ENCODE assay signal across 8 cellular contexts in the genomic region with DNA sequence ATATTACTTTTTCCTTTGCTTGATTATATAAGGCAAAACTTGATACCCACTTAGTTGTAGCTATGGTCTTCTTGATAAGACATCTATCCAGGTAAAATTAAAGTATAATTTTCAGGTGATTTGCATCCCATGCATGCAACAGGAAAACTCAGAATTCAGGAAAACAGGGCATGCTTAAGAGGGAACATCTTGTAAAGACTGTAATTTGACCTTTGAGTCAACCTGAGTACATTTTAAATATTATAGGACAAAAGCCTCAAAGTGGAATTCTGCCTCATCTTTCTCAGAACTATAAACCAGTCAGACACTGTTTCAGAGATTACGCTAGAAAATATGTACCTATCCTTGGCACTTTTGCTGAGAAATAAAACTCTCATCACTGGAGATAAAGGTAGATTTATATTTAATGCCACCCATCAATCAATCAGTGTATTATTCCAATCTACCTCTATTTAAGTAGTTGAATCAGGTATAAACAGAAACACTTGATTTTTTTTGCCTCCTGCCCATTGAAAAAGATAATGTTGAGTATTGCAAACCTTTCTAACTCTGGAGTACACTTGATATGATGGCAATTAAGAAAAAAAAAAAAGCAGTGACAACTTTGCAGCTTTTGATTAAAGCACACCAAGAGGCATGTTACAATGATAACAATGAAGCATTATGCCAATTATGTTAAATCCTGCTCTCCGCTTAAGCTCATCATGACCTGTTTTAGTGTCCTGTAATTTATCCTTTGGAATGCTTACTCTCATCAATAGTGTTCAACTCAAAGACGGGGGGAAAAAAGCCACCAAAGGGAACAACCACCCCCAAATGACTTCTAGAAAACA. TPM values are rescaled to one million over a fixed set of nuclear protein-coding genes. Genes with fewer than 3 reads are reported as not detected.
DNase-seq lines count a peak whose midpoint lies in the region; ATAC-seq and TF ChIP-seq lines count a peak whose summit lies in the region.

No MANE protein-coding gene starts in this region.

- H3K4me3 ChIP-seq in BLaER1 (peak overlapping the region; percentile 82), KMS-11 (IDR thresholded peaks at IDR 0.05; ENCODE audit: insufficient read depth, low read depth, low read length) (no peak overlapping the region), choroid plexus epithelial cell (ENCODE audit: low read depth, low read length) (peak overlapping the region; percentile 92)

- no peaks in the 10 kb centered on the region for H3K9me3 Mint-ChIP-seq in natural killer cell treated with Interleukin-12 subunit alpha and Interleukin-12 subunit beta and Interleukin-15 and Interleukin-18, amount 100 ng/mL, for 72 hours

- H3K4me2 ChIP-seq in BLaER1: peak overlapping the region; percentile 85
- peak overlapping the region; percentile 72 for H3K4me2 ChIP-seq in KMS-11

- no peak for TF ChIP-seq CTCF in KMS-11 (conservative IDR thresholded peaks at IDR 0.05; ENCODE audit: low read depth, low read length)
- no peak for TF ChIP-seq CTCF in choroid plexus epithelial cell (conservative IDR thresholded peaks at IDR 0.05; ENCODE audit: low read depth, low read length)

- peaks cover 7% of the 10 kb centered on the region for H3K36me3 Mint-ChIP-seq in natural killer cell treated with Interleukin-12 subunit alpha and Interleukin-12 subunit beta and Interleukin-15 and Interleukin-18, amount 100 ng/mL, for 72 hours

- H3K27me3 Mint-ChIP-seq in natural killer cell treated with Interleukin-12 subunit alpha and Interleukin-12 subunit beta and Interleukin-15 and Interleukin-18, amount 100 ng/mL, for 72 hours: peaks cover 0 to 2% of the 10 kb centered on the region in 2 donors

- no peak overlapping the region for H2AFZ ChIP-seq in KMS-11 (ENCODE audit: low read depth)

- H3K4me1 Mint-ChIP-seq in natural killer cell treated with Interleukin-12 subunit alpha and Interleukin-12 subunit beta and Interleukin-15 and Interleukin-18, amount 100 ng/mL, for 72 hours (ENCODE audit: low read depth in 2 of 2): peaks cover 38 to 42% of the 10 kb centered on the region in 2 donors

- ATAC-seq in natural killer cell treated with Interleukin-12 subunit alpha and Interleukin-12 subunit beta and Interleukin-15 and Interleukin-18, amount 100 ng/mL, for 72 hours: no peak
- ATAC-seq in HG03460 (IDR thresholded peaks at IDR 0.05; ENCODE audit: unreplicated experiment) (no peak), HG02840 (IDR thresholded peaks at IDR 0.05; ENCODE audit: low FRiP score, unreplicated experiment) (no peak)

- peaks cover 37% of the 10 kb centered on the region for H3K79me2 ChIP-seq in KMS-11 (ENCODE audit: insufficient read depth, low read depth)

- H3K27me3 ChIP-seq in BLaER1 (no peaks in the 10 kb centered on the region), KMS-11 (ENCODE audit: insufficient read depth, low read depth) (no peaks in the 10 kb centered on the region)

- peaks cover 7% of the 10 kb centered on the region; the same call in 1 of the 2 replicates for H3K36me3 ChIP-seq in BLaER1
- H3K36me3 ChIP-seq in KMS-11 (ENCODE audit: insufficient read depth): no peaks in the 10 kb centered on the region

- no peaks in the 10 kb centered on the region for H3K9me3 ChIP-seq in BLaER1

- DNase-seq in choroid plexus epithelial cell (ENCODE audit: low read depth) (peak; percentile 56), SKM-1 (lab: John Stamatoyannopoulos, UW; ENCODE audit: unreplicated experiment) (no peak), NCI-H774 (lab: John Stamatoyannopoulos, UW) (no peak)
- no peak for DNase-seq in natural killer cell treated with Interleukin-12 subunit alpha and Interleukin-12 subunit beta and Interleukin-15 and Interleukin-18, amount 100 ng/mL, for 72 hours (ENCODE audit: low spot score)

- H4K20me1 ChIP-seq in BLaER1: peaks cover 34% of the 10 kb centered on the region
- H4K20me1 ChIP-seq in KMS-11 (ENCODE audit: insufficient read depth): peaks cover 7% of the 10 kb centered on the region

- H3K27ac Mint-ChIP-seq in natural killer cell treated with Interleukin-12 subunit alpha and Interleukin-12 subunit beta and Interleukin-15 and Interleukin-18, amount 100 ng/mL, for 72 hours: peak overlapping the region; percentile 94 to 98

- H3K4me3 Mint-ChIP-seq in natural killer cell treated with Interleukin-12 subunit alpha and Interleukin-12 subunit beta and Interleukin-15 and Interleukin-18, amount 100 ng/mL, for 72 hours: peak overlapping the region; percentile 99

- H3K4me1 ChIP-seq in BLaER1 (peaks cover 57% of the 10 kb centered on the region), KMS-11 (ENCODE audit: low read depth, poor library complexity, severe bottlenecking) (peaks cover 47% of the 10 kb centered on the region)

- H3K9ac ChIP-seq in BLaER1: peak overlapping the region; percentile 52; the same call in 1 of the 2 replicates
- peak overlapping the region; percentile 100; the same call in 1 of the 2 replicates for H3K9ac ChIP-seq in KMS-11

- H3K27ac ChIP-seq in BLaER1 (no peak overlapping the region), KMS-11 (peak overlapping the region; percentile 74)

RNA-seq across cellular contexts. Expression of a gene that starts 2.8 kb away (rescaled TPM):
- total RNA-seq in natural killer cell treated with Interleukin-12 subunit alpha and Interleukin-12 subunit beta and Interleukin-15 and Interleukin-18, amount 100 ng/mL, for 72 hours: 10 to 100 TPM; 39.0 to 53.5 TPM
